Comparison of ENCODE assay signal across 24 cellular contexts in the genomic region with DNA sequence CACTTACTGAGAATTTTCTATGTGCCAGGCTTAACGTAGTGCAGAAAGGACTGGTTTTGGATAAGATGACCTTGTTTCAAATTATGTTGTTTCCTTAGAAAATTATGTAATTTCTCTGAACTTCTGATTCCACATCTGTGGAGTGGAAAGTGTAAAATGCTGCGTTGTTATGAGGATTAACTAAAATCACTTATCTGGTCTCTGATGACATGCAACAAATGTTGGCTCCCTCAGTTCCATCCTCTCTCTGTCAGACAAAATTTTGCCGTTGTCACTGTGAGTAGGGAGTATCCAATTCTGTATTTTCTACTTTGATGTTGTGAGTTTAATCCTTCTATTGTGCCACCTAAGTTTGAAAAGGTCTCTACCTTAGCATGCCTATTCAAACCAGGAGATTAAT.
DNase-seq lines count a peak whose midpoint lies in the region; ATAC-seq and TF ChIP-seq lines count a peak whose summit lies in the region.
"Had no signal": no experiment of that assay in that cellular context is flagged by ENCODE, and none has a peak within 500 bp of the region (broad histone marks: within the 10 kb centered on the region; RNA-seq: fewer than 3 reads in every experiment).

No MANE protein-coding gene starts in this region.

- H3K36me3 ChIP-seq in right atrium auricular region (no peaks in the 10 kb centered on the region), WERI-Rb-1 (no peaks in the 10 kb centered on the region)
- H3K36me3 ChIP-seq: BE2C; BLaER1 treated with 17β-estradiol and CSF1 and Interleukin-3, amounts not matched to agents 10 nM and 100 nM had no signal

- TF ChIP-seq CTCF in right atrium auricular region (IDR thresholded peaks at IDR 0.05): no peak
- TF ChIP-seq CTCF in WERI-Rb-1 (IDR thresholded peaks at IDR 0.05; ENCODE audit: low read depth, low read length): no peak

- H3K36me3 Mint-ChIP-seq in activated T-cell treated with anti-CD3 and anti-CD28 coated beads, Interleukin-2, amount 50 U/mL, for 24 hours (ENCODE audit: low read depth): no peaks in the 10 kb centered on the region
- H3K36me3 Mint-ChIP-seq: CD14-positive monocyte; CD8-positive, alpha-beta memory T cell had no signal

- H3K27me3 ChIP-seq in right cardiac atrium (ENCODE audit: control insufficient read depth, insufficient read depth) (no peaks in the 10 kb centered on the region), right atrium auricular region (no peaks in the 10 kb centered on the region), WERI-Rb-1 (ENCODE audit: insufficient read depth, low read depth, severe bottlenecking) (no peaks in the 10 kb centered on the region)
- H3K27me3 ChIP-seq: BE2C; BLaER1 treated with 17β-estradiol and CSF1 and Interleukin-3, amounts not matched to agents 10 nM and 100 nM had no signal

- ATAC-seq in Right ventricle myocardium inferior: peak; percentile 51
- no peak for ATAC-seq in right cardiac atrium
- peak; percentile 51 for ATAC-seq in left ventricle myocardium superior
- ATAC-seq: A549, GM12878, GM23338, HCT116 had no signal

- no peak overlapping the region for H3K27ac Mint-ChIP-seq in activated T-cell treated with anti-CD3 and anti-CD28 coated beads, Interleukin-2, amount 50 U/mL, for 24 hours
- H3K27ac Mint-ChIP-seq: CD14-positive monocyte; CD4-positive, alpha-beta T cell; CD8-positive, alpha-beta memory T cell; GM23338; H9 had no signal

- DNase-seq in Right ventricle myocardium inferior (ENCODE audit: missing footprints) (no peak), right cardiac atrium (no peak), left ventricle myocardium superior (no peak), right atrium auricular region (ENCODE audit: low spot score) (no peak), OCI-M1 (lab: John Stamatoyannopoulos, UW) (peak; percentile 72), WERI-Rb-1 (no peak)
- no peak for DNase-seq in activated T-cell treated with anti-CD3 and anti-CD28 coated beads, Interleukin-2, amount 50 U/mL, for 24 hours
- DNase-seq: 8988T; ACHN; AML-193; BE2C; CD4-positive, alpha-beta T cell; CD8-positive, alpha-beta memory T cell; DMS 273 treated with DMSO at 0.1 percent for 48 hours; DMS79; EL; GDM1; H9 had no signal

- H3K9me3 Mint-ChIP-seq in activated T-cell treated with anti-CD3 and anti-CD28 coated beads, Interleukin-2, amount 50 U/mL, for 24 hours: no peaks in the 10 kb centered on the region
- H3K9me3 Mint-ChIP-seq: CD4-positive, alpha-beta T cell; GM23338; H9 had no signal

- H3K9me3 ChIP-seq in right cardiac atrium (ENCODE audit: control insufficient read depth, low read length) (no peaks in the 10 kb centered on the region), right atrium auricular region (no peaks in the 10 kb centered on the region), WERI-Rb-1 (ENCODE audit: severe bottlenecking) (no peaks in the 10 kb centered on the region)
- H3K9me3 ChIP-seq: A549; BE2C; BLaER1 treated with 17β-estradiol and CSF1 and Interleukin-3, amounts not matched to agents 10 nM and 100 nM had no signal

- H3K4me3 Mint-ChIP-seq in activated T-cell treated with anti-CD3 and anti-CD28 coated beads, Interleukin-2, amount 50 U/mL, for 24 hours: no peak overlapping the region
- H3K4me3 Mint-ChIP-seq: CD14-positive monocyte; CD4-positive, alpha-beta T cell; CD8-positive, alpha-beta memory T cell; GM23338; H9 had no signal

- WGBS in right cardiac atrium: 53% methylated on average over 3 of the region's 3 CpGs

- intact Hi-C loops in Right ventricle myocardium inferior (cut with DNase I): no loop called here
- intact Hi-C loops in right cardiac atrium (cut with DNase I): no loop called here
- intact Hi-C loops in left ventricle myocardium superior (cut with micrococcal nuclease): no loop called here

- H3K4me1 ChIP-seq in right cardiac atrium (ENCODE audit: control insufficient read depth, insufficient read depth, low read length) (peaks cover 2% of the 10 kb centered on the region), right atrium auricular region (peaks cover 0 to 20% of the 10 kb centered on the region in 2 donors)
- H3K4me1 ChIP-seq: A549, BE2C had no signal

- H3K4me3 ChIP-seq in right cardiac atrium (ENCODE audit: low read length) (no peak overlapping the region), right atrium auricular region (no peak overlapping the region), WERI-Rb-1 (ENCODE audit: low read depth, low read length) (no peak overlapping the region)
- H3K4me3 ChIP-seq: A549; BLaER1 treated with 17β-estradiol and CSF1 and Interleukin-3, amounts not matched to agents 10 nM and 100 nM; GM12878; GM23338 had no signal

- no peaks in the 10 kb centered on the region for H3K27me3 Mint-ChIP-seq in activated T-cell treated with anti-CD3 and anti-CD28 coated beads, Interleukin-2, amount 50 U/mL, for 24 hours
- H3K27me3 Mint-ChIP-seq: CD4-positive, alpha-beta T cell; CD8-positive, alpha-beta memory T cell had no signal

- H3K4me1 Mint-ChIP-seq in activated T-cell treated with anti-CD3 and anti-CD28 coated beads, Interleukin-2, amount 50 U/mL, for 24 hours (ENCODE audit: low read depth): peaks cover 6% of the 10 kb centered on the region
- H3K4me1 Mint-ChIP-seq: CD14-positive monocyte had no signal

- H3K27ac ChIP-seq in right cardiac atrium (ENCODE audit: low read length) (no peak overlapping the region), right atrium auricular region (peak overlapping the region in 1 of 2 donors; percentile 37), WERI-Rb-1 (no peak overlapping the region)
- H3K27ac ChIP-seq: A549; BLaER1 treated with 17β-estradiol and CSF1 and Interleukin-3, amounts not matched to agents 10 nM and 100 nM had no signal

Comparison
In these comparisons a context has a peak if more than half of its experiments do, and no peak if none do; other contexts are left out.
1. ATAC-seq: peak in Right ventricle myocardium inferior (single experiment) and left ventricle myocardium superior (single experiment); none in right cardiac atrium (0 of 2).